ENCODE assay signal across 27 cellular contexts in genomic region chr17:61280851-61281250, GRCh38.
"Had no signal": no experiment of that assay in that cellular context is flagged by ENCODE, and none has a peak within 500 bp of the region (broad histone marks: within the 10 kb centered on the region; RNA-seq: fewer than 3 reads in every experiment).

No MANE protein-coding gene starts in this region.

- ATAC-seq: esophagus mucosa, T-helper 17 cell had no signal

- FAIRE-seq: astrocyte, bronchial epithelial cell, frontal cortex had no signal

- H3K4me3 ChIP-seq: coronary artery, dorsolateral prefrontal cortex had no signal

- H3K36me3 ChIP-seq: brain microvascular endothelial cell, WERI-Rb-1 had no signal

- DNase-seq: activated B cell treated with CpG ODN at 0.5 μM for 24 hours; activated CD4-positive, alpha-beta T cell treated with anti-CD3 and anti-CD28 coated beads for 48 hours; activated CD4-positive, alpha-beta T cell treated with anti-CD3 and anti-CD28 coated beads, Interleukin-2, amount 50 U/mL, for 1 hour; activated CD4-positive, alpha-beta T cell treated with anti-CD3 and anti-CD28 coated beads, Interleukin-2, amount 50 U/mL, for 48 hours; activated CD8-positive, alpha-beta memory T cell treated with anti-CD3 and anti-CD28 coated beads for 24 hours; activated CD8-positive, alpha-beta T cell treated with anti-CD3 and anti-CD28 coated beads for 36 hours; activated effector memory CD4-positive, alpha-beta T cell treated with Interleukin-2 at 50 U/mL for 16 hours; activated gamma-delta T cell treated with Interleukin-2 at 50 U/mL for 16 hours; activated naive CD4-positive, alpha-beta T cell treated with anti-CD3 and anti-CD28 coated beads, Interleukin-2, amount 50 U/mL, for 16 hours; activated naive CD4-positive, alpha-beta T cell treated with Interleukin-2 at 50 U/mL for 16 hours; activated T-cell treated with anti-CD3 and anti-CD28 coated beads, Interleukin-2, amount 50 U/mL, for 4 hours; amniotic stem cell; anterior cingulate cortex; brain microvascular endothelial cell; dorsolateral prefrontal cortex; effector memory CD4-positive, alpha-beta T cell; endodermal cell; foreskin fibroblast; head of caudate nucleus; T-helper 17 cell; T1000; WERI-Rb-1 had no signal

- H3K27me3 ChIP-seq: brain microvascular endothelial cell, dorsolateral prefrontal cortex had no signal

- H3K27ac ChIP-seq: brain microvascular endothelial cell, WERI-Rb-1 had no signal
